ENCODE assay signal across 8 cellular contexts in genomic region chr17:49762148-49762941, GRCh38. TPM values are rescaled to one million over a fixed set of nuclear protein-coding genes. Genes with fewer than 3 reads are reported as not detected.
DNase-seq lines count a peak whose midpoint lies in the region; ATAC-seq and TF ChIP-seq lines count a peak whose summit lies in the region.

No MANE protein-coding gene starts in this region.

- intact Hi-C loops in PC-3 (cut with micrococcal nuclease) (no loop called here), esophagus squamous epithelium (cut with DNase I) (no loop called here), psoas muscle (cut with DNase I) (no loop called here), Right ventricle myocardium inferior (cut with DNase I) (loop anchor here (5.0 kb wide), 2 partner anchors 35 to 55 kb away; partner anchors contain the start of gene SLC35B1)

- no peaks in the 10 kb centered on the region for H3F3A ChIP-seq in PC-3 (ENCODE audit: low read length, unreplicated experiment)

- POLR2A ChIA-PET in PC-3 (lab: Charles Lee; ENCODE audit: unreplicated experiment), result no interaction called here

- peaks cover 24% of the 10 kb centered on the region for H3K4me1 ChIP-seq in PC-3 (ENCODE audit: insufficient read depth, low read length)
- peaks cover 14 to 45% (median 22%) of the 10 kb centered on the region in 3 donors for H3K4me1 ChIP-seq in esophagus squamous epithelium
- H3K4me1 ChIP-seq in psoas muscle, result peaks cover 5% of the 10 kb centered on the region

- H3K9me3 ChIP-seq in PC-3 (ENCODE audit: low read length), result no peaks in the 10 kb centered on the region
- no peaks in the 10 kb centered on the region for H3K9me3 ChIP-seq in esophagus squamous epithelium
- H3K9me3 ChIP-seq in psoas muscle, result no peaks in the 10 kb centered on the region

- H3K36me3 ChIP-seq in GM06990 (ENCODE audit: control insufficient read depth, insufficient read depth, low read length) (peaks cover 3% of the 10 kb centered on the region), PC-3 (ENCODE audit: low read depth, low read length) (no peaks in the 10 kb centered on the region), esophagus squamous epithelium (peaks cover 0 to 4% (median 4%) of the 10 kb centered on the region in 3 donors), psoas muscle (ENCODE audit: insufficient read depth in 1 of 2, low read depth in 1 of 2) (no peaks in the 10 kb centered on the region)

- TF ChIP-seq CTCF in GM06990 (IDR thresholded peaks at IDR 0.05; ENCODE audit: insufficient read depth, low read length, poor library complexity, severe bottlenecking) (no peak), PC-3 (conservative IDR thresholded peaks at IDR 0.05; ENCODE audit: low read depth, low read length) (no peak), esophagus squamous epithelium (IDR thresholded peaks at IDR 0.05) (no peak), psoas muscle (IDR thresholded peaks at IDR 0.05) (no peak)

- H3K4me2 ChIP-seq in PC-3 (ENCODE audit: low read length), result peak overlapping the region; percentile 89

- H2AFZ ChIP-seq in PC-3 (ENCODE audit: low read length), result no peak overlapping the region

- WGBS in esophagus squamous epithelium, 2 donors, result 60 to 69% methylated on average over 6 of the region's 6 CpGs
- 52 to 73% (median 54%) methylated on average over 6 of the region's 6 CpGs for WGBS in psoas muscle, 3 donors

- H3K4me3 ChIP-seq in GM06990 (replicated peaks; ENCODE audit: low read depth, low read length) (peak overlapping the region; percentile 86), PC-3 (ENCODE audit: low read length) (peak overlapping the region; percentile 76), esophagus squamous epithelium (peak overlapping the region in 3 of 4 donors; percentile 78 to 97 (median 94)), psoas muscle (peak overlapping the region; percentile 73)

- no peaks in the 10 kb centered on the region for H3K79me2 ChIP-seq in PC-3 (ENCODE audit: low read length)

- no peak overlapping the region for H3K9ac ChIP-seq in PC-3 (ENCODE audit: low read length)

- no peak for TF ChIP-seq POLR2A in esophagus squamous epithelium (IDR thresholded peaks at IDR 0.05)

- H3K27ac ChIP-seq in PC-3 (ENCODE audit: low read length), result no peak overlapping the region; the same call in 1 of the 2 replicates
- H3K27ac ChIP-seq in esophagus squamous epithelium, result peak overlapping the region in 2 of 4 donors; percentile 87 to 90
- H3K27ac ChIP-seq in psoas muscle, result no peak overlapping the region

- BruUV-seq in PC-3 (replicated peaks; lab: Mats Ljungman, UMichigan), result TSS peak; percentile 28

- H3K27me3 ChIP-seq in GM06990 (replicated peaks; ENCODE audit: control insufficient read depth, insufficient read depth, low read length), result no peaks in the 10 kb centered on the region
- H3K27me3 ChIP-seq in PC-3 (ENCODE audit: low read length), result 0 out of 2 replicates have a peak, but pooled peaks cover 6% of the 10 kb centered on the region
- no peaks in the 10 kb centered on the region for H3K27me3 ChIP-seq in esophagus squamous epithelium
- H3K27me3 ChIP-seq in psoas muscle (ENCODE audit: insufficient read depth in 3 of 3, low read length in 2 of 3), result no peaks in the 10 kb centered on the region

- CTCF ChIA-PET in PC-3 (lab: Charles Lee), result no interaction called here

- H4K20me1 ChIP-seq in PC-3 (ENCODE audit: low read length), result no peaks in the 10 kb centered on the region

- H3K9me2 ChIP-seq in PC-3 (replicated peaks; ENCODE audit: low read length), result no peaks in the 10 kb centered on the region

- ATAC-seq in PC-3 (no peak), psoas muscle (no peak), GM18498 (IDR thresholded peaks at IDR 0.05; ENCODE audit: unreplicated experiment) (no peak), Right ventricle myocardium inferior (no peak)

- no peak for DNase-seq in GM06990 (ENCODE audit: extremely low read depth, insufficient read length)
- DNase-seq in PC-3, result peak; percentile 88
- DNase-seq in esophagus squamous epithelium (lab: John Stamatoyannopoulos, UW), result no peak
- no peak for DNase-seq in psoas muscle
- no peak for DNase-seq in OCI-M2 (lab: John Stamatoyannopoulos, UW; ENCODE audit: unreplicated experiment)
- no peak for DNase-seq in ureter (ENCODE audit: low spot score)
- no peak for DNase-seq in Right ventricle myocardium inferior (ENCODE audit: missing footprints)

RNA-seq across cellular contexts. Expression of gene FAM117A, which starts 1.6 kb away (rescaled TPM):
- 9.7 and 16.3 TPM in 2 replicates for total RNA-seq in PC-3 (2014; rRNA removed)
- total RNA-seq in esophagus squamous epithelium, result 1 to 10 TPM; 5.6 to 7.5 (median 6.5) TPM
- total RNA-seq in psoas muscle, result 1 to 10 TPM in 3 of 4 donors, under 1 TPM in 1; 0.71 to 5.1 (median 2.2) TPM
- polyA plus RNA-seq in psoas muscle, result 1 to 10 TPM; 1.8 to 2.7 (median 2.1) TPM
- total RNA-seq in ureter, result 12.4 TPM
- total RNA-seq in Right ventricle myocardium inferior, result 10.3 TPM

RNA-seq across cellular contexts. Expression of gene KAT7, which starts 26.1 kb away (rescaled TPM):
- total RNA-seq in PC-3 (2014; rRNA removed) (39.1 and 45.8 TPM in 2 replicates), esophagus squamous epithelium (10 to 100 TPM; 22.6 to 32.6 (median 26.6) TPM), psoas muscle (10 to 100 TPM; 27.6 to 60.7 (median 54.7) TPM), ureter (98.2 TPM), Right ventricle myocardium inferior (45.4 TPM)
- polyA plus RNA-seq in psoas muscle, result 10 to 100 TPM; 15.4 to 34.1 (median 16.5) TPM

RNA-seq across cellular contexts. Expression of gene SLC35B1, which starts 54.6 kb away (rescaled TPM):
- total RNA-seq in PC-3 (2014; rRNA removed) (199 and 211 TPM in 2 replicates), esophagus squamous epithelium (10 to 100 TPM; 32.4 to 68.5 (median 36.2) TPM), psoas muscle (10 to 100 TPM; 39.5 to 69.5 (median 60.9) TPM), ureter (55.5 TPM), Right ventricle myocardium inferior (59.3 TPM)
- 10 to 100 TPM; 60.7 to 85.7 (median 83.5) TPM for polyA plus RNA-seq in psoas muscle
